16 cellular contexts compared by ENCODE assay signal in the genomic region with DNA sequence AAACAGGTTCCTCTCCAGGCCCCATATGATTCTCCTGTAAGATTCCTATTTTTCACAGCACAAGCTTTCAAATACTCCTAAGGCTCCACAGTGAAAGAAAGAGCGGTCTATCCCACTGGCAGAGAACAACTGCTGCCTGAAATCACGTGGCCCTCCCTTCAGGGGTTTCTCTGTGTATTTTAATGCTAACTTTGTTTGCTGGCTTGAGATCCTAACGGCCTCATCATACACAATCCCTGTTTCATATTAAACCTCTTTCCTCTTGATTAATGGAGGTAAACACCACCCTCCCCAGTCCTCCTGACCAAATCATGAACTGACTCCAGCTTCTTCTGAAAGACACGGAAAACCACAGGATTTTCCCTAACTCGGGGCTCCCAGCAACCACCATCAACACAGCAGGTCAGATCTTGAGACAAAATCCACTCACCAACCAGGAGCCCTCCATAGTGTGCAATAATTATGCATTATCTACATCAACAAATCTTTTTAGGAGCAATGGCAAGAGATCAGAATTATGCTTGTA.
A peak's percentile ranks its signal among the peaks of the same experiment; 100 is the strongest.
DNase-seq lines count a peak whose midpoint lies in the region; ATAC-seq, FAIRE-seq and TF ChIP-seq lines count a peak whose summit lies in the region.
"Had no signal": no experiment of that assay in that cellular context is flagged by ENCODE, and none has a peak within 500 bp of the region (broad histone marks: within the 10 kb centered on the region; RNA-seq: fewer than 3 reads in every experiment).

No MANE protein-coding gene starts in this region.

- DNase-seq in Caco-2, result no peak
- DNase-seq in astrocyte of the hippocampus (ENCODE audit: low read depth, low spot score), result peak; percentile 53
- no peak for DNase-seq in keratinocyte (ENCODE audit: low read depth, low spot score)
- DNase-seq in sigmoid colon, result peak; percentile 24
- DNase-seq in NCI-H345 (lab: John Stamatoyannopoulos, UW), result no peak
- no peak for DNase-seq in right cardiac atrium
- DNase-seq in GM19239 (ENCODE audit: insufficient read length, low spot score), result no peak
- DNase-seq: ACHN; activated CD4-positive, alpha-beta T cell treated with anti-CD3 and anti-CD28 coated beads, Interleukin-2, amount 50 U/mL, for 4 hours; activated naive CD4-positive, alpha-beta T cell treated with anti-CD3 and anti-CD28 coated beads, Interleukin-2, amount 10 ng/mL, durations not matched to agents 7 days and 5 days; activated T-cell treated with anti-CD3 and anti-CD28 coated beads for 4 hours; erythroblast; MG63; stimulated activated CD4-positive, alpha-beta T cell treated with anti-CD3 and anti-CD28 coated beads, Interleukin-4, amount 100 ng/mL, for 4 hours had no signal

- no peaks in the 10 kb centered on the region for H3K79me2 ChIP-seq in keratinocyte (ENCODE audit: control insufficient read depth, insufficient read depth, low read length)

- H3K4me3 ChIP-seq in Caco-2 (ENCODE audit: low read depth, low read length) (no peak overlapping the region), keratinocyte (ENCODE audit: control insufficient read depth in 2 of 3, extremely low read depth in 1 of 3, insufficient read depth in 2 of 3, low read depth in 1 of 3, low read length in 3 of 3) (no peak overlapping the region), sigmoid colon (no peak overlapping the region), right cardiac atrium (ENCODE audit: low read length) (no peak overlapping the region)
- H3K4me3 ChIP-seq: MG63 had no signal

- H3K27me3 Mint-ChIP-seq in Caco-2 (ENCODE audit: insufficient read depth, unreplicated experiment), result no peaks in the 10 kb centered on the region
- H3K27me3 Mint-ChIP-seq: activated naive CD4-positive, alpha-beta T cell treated with anti-CD3 and anti-CD28 coated beads, Interleukin-2, amount 10 ng/mL, durations not matched to agents 7 days and 5 days had no signal

- ATAC-seq in GM19397 (IDR thresholded peaks at IDR 0.05; ENCODE audit: unreplicated experiment) (no peak), right cardiac atrium (no peak)

- H3K27ac Mint-ChIP-seq in Caco-2 (ENCODE audit: unreplicated experiment), result peak overlapping the region; percentile 2
- H3K27ac Mint-ChIP-seq: activated naive CD4-positive, alpha-beta T cell treated with anti-CD3 and anti-CD28 coated beads, Interleukin-2, amount 10 ng/mL, durations not matched to agents 7 days and 5 days; CD4-positive, CD25-positive, alpha-beta regulatory T cell had no signal

- WGBS in sigmoid colon, 2 donors, result 84 to 85% methylated on average over 5 of the region's 5 CpGs
- 93% methylated on average over 5 of the region's 5 CpGs for WGBS in right cardiac atrium

- H3K27ac ChIP-seq in keratinocyte (ENCODE audit: control insufficient read depth, insufficient read depth, low read length) (no peak overlapping the region), sigmoid colon (peak overlapping the region in 3 of 4 donors; percentile 77 to 87 (median 82)), right cardiac atrium (ENCODE audit: low read length) (no peak overlapping the region)

- no peaks in the 10 kb centered on the region for H3K9me1 ChIP-seq in keratinocyte (ENCODE audit: control insufficient read depth, extremely low read depth, insufficient read depth, low read length)

- CTCF ChIA-PET in Caco-2 (lab: Charles Lee), result interaction anchor here (1.0 kb wide), 2 partner anchors 32 to 137 kb away, joined by 3 read pairs; no protein-coding TSS in a partner anchor

- intact Hi-C loops in Caco-2 (cut with micrococcal nuclease; ENCODE audit: unreplicated experiment) (no loop called here), sigmoid colon (cut with DNase I) (loop anchor here (10.0 kb wide), 1 partner anchor 139 kb away; no protein-coding TSS in a partner anchor), right cardiac atrium (cut with DNase I) (no loop called here)

- TF ChIP-seq EP300 in sigmoid colon (IDR thresholded peaks at IDR 0.05), result no peak

- peaks cover 11% of the 10 kb centered on the region for H3K4me1 Mint-ChIP-seq in Caco-2 (ENCODE audit: low read depth, unreplicated experiment)
- H3K4me1 Mint-ChIP-seq: activated naive CD4-positive, alpha-beta T cell treated with anti-CD3 and anti-CD28 coated beads, Interleukin-2, amount 10 ng/mL, durations not matched to agents 7 days and 5 days had no signal

- no TSS peak for BruUV-seq in Caco-2 (replicated peaks; lab: Mats Ljungman, UMichigan)

- H2AFZ ChIP-seq in keratinocyte (ENCODE audit: control insufficient read depth, low read length), result peak overlapping the region; percentile 56

- TF ChIP-seq CTCF in Caco-2 (IDR thresholded peaks at IDR 0.05; ENCODE audit: insufficient read depth in 1 of 2, low read depth in 1 of 2, low read length in 1 of 2, severe bottlenecking in 1 of 2, unreplicated experiment in 1 of 2) (no peak), keratinocyte (optimal IDR thresholded peaks at IDR 0.05 in 1 of 3, IDR thresholded peaks at IDR 0.05 in 1 of 3, conservative IDR thresholded peaks at IDR 0.05 in 1 of 3; ENCODE audit: extremely low read depth in 1 of 3, insufficient read depth in 2 of 3, low read length in 3 of 3) (no peak), sigmoid colon (IDR thresholded peaks at IDR 0.05) (no peak)

- H3K9me3 ChIP-seq in Caco-2 (no peaks in the 10 kb centered on the region), keratinocyte (ENCODE audit: control insufficient read depth, low read depth, low read length) (no peaks in the 10 kb centered on the region), sigmoid colon (no peaks in the 10 kb centered on the region), right cardiac atrium (ENCODE audit: control insufficient read depth, low read length) (no peaks in the 10 kb centered on the region)
- H3K9me3 ChIP-seq: MG63 had no signal

- dilution Hi-C loops in keratinocyte (cut with MboI; ENCODE audit: extremely low pct_ligation_motif_present, low sequenced_read_pairs), result no loop called here

- peaks cover 99% of the 10 kb centered on the region for H3K36me3 Mint-ChIP-seq in Caco-2 (ENCODE audit: insufficient read depth, unreplicated experiment)
- H3K36me3 Mint-ChIP-seq: activated naive CD4-positive, alpha-beta T cell treated with anti-CD3 and anti-CD28 coated beads, Interleukin-2, amount 10 ng/mL, durations not matched to agents 7 days and 5 days; CD4-positive, CD25-positive, alpha-beta regulatory T cell had no signal

- TF ChIP-seq POLR2A in sigmoid colon (IDR thresholded peaks at IDR 0.05), result no peak

- no peak overlapping the region for H3K9ac ChIP-seq in keratinocyte (ENCODE audit: control insufficient read depth, extremely low read depth, insufficient read depth, low read length)

- POLR2A ChIA-PET in Caco-2 (lab: Charles Lee), result no interaction called here

- H3K27me3 ChIP-seq in Caco-2 (replicated peaks; ENCODE audit: control insufficient read depth, insufficient read depth, low read length), result no peaks in the 10 kb centered on the region
- no peaks in the 10 kb centered on the region for H3K27me3 ChIP-seq in keratinocyte (ENCODE audit: control insufficient read depth, extremely low read depth, insufficient read depth, low read length)
- no peaks in the 10 kb centered on the region for H3K27me3 ChIP-seq in sigmoid colon
- no peaks in the 10 kb centered on the region for H3K27me3 ChIP-seq in right cardiac atrium (ENCODE audit: control insufficient read depth, insufficient read depth)
- H3K27me3 ChIP-seq: MG63 had no signal

- H4K20me1 ChIP-seq in keratinocyte (ENCODE audit: control insufficient read depth, extremely low read depth, insufficient read depth, low read length), result no peaks in the 10 kb centered on the region

- H3K9me3 Mint-ChIP-seq in Caco-2 (ENCODE audit: unreplicated experiment), result no peaks in the 10 kb centered on the region
- H3K9me3 Mint-ChIP-seq: activated naive CD4-positive, alpha-beta T cell treated with anti-CD3 and anti-CD28 coated beads, Interleukin-2, amount 10 ng/mL, durations not matched to agents 7 days and 5 days had no signal

- H3K36me3 ChIP-seq in Caco-2 (ENCODE audit: control insufficient read depth, insufficient read depth, low read length), result peaks cover 2% of the 10 kb centered on the region; the same call in 1 of the 2 replicates
- H3K36me3 ChIP-seq in keratinocyte (ENCODE audit: control insufficient read depth in 2 of 2, extremely low read depth in 1 of 2, insufficient read depth in 2 of 2, low read length in 2 of 2), result no peaks in the 10 kb centered on the region
- H3K36me3 ChIP-seq in sigmoid colon, result no peaks in the 10 kb centered on the region
- H3K36me3 ChIP-seq: MG63 had no signal

- H3K4me1 ChIP-seq in Caco-2, result no peaks in the 10 kb centered on the region
- H3K4me1 ChIP-seq in keratinocyte (ENCODE audit: control insufficient read depth, extremely low read depth, insufficient read depth, low read length), result peaks cover 12% of the 10 kb centered on the region
- peaks cover 0 to 58% (median 55%) of the 10 kb centered on the region in 4 donors for H3K4me1 ChIP-seq in sigmoid colon
- H3K4me1 ChIP-seq in right cardiac atrium (ENCODE audit: control insufficient read depth, insufficient read depth, low read length), result peaks cover 10% of the 10 kb centered on the region

- FAIRE-seq in keratinocyte (lab: Jason Lieb, UNC) (peak; percentile 34), GM19239 (lab: Jason Lieb, UNC) (no peak)

- H3K4me2 ChIP-seq in keratinocyte (ENCODE audit: control insufficient read depth, extremely low read depth, insufficient read depth, low read depth, low read length), result no peak overlapping the region

- H3K4me3 Mint-ChIP-seq in Caco-2 (ENCODE audit: unreplicated experiment), result no peak overlapping the region
- H3K4me3 Mint-ChIP-seq: activated naive CD4-positive, alpha-beta T cell treated with anti-CD3 and anti-CD28 coated beads, Interleukin-2, amount 10 ng/mL, durations not matched to agents 7 days and 5 days; CD4-positive, CD25-positive, alpha-beta regulatory T cell had no signal

Comparison
In these comparisons a context has a peak if more than half of its experiments do, and no peak if none do; other contexts are left out.
1. DNase-seq: peak in astrocyte of the hippocampus (single experiment) and sigmoid colon (single experiment); none in Caco-2 (0 of 2), keratinocyte (single experiment), NCI-H345 (single experiment), right cardiac atrium (0 of 3) and GM19239 (single experiment).
2. H3K27ac ChIP-seq: peak in sigmoid colon (3 of 4); none in keratinocyte (single experiment) and right cardiac atrium (single experiment).